ENCODE assay signal across 32 cellular contexts in genomic region chr16:85257483-85257882, GRCh38.
"Had no signal": no experiment of that assay in that cellular context is flagged by ENCODE, and none has a peak within 500 bp of the region (broad histone marks: within the 10 kb centered on the region; RNA-seq: fewer than 3 reads in every experiment).

No MANE protein-coding gene starts in this region.

- H3K4me3 ChIP-seq: adrenal gland, body of pancreas, esophagus muscularis mucosa, gastrocnemius medialis, heart right ventricle had no signal

- DNase-seq: activated B cell treated with CpG ODN at 0.5 μM for 24 hours; activated CD4-positive, alpha-beta memory T cell treated with anti-CD3 and anti-CD28 coated beads for 36 hours; activated CD4-positive, alpha-beta T cell treated with anti-CD3 and anti-CD28 coated beads, Interleukin-2, amount 10 ng/mL, durations not matched to agents 24 days and 14 days; activated CD8-positive, alpha-beta memory T cell treated with anti-CD3 and anti-CD28 coated beads, Interleukin-2, amount 10 ng/mL, durations not matched to agents 7 days and 5 days; activated CD8-positive, alpha-beta memory T cell treated with anti-CD3 and anti-CD28 coated beads, Interleukin-2, amount 50 U/mL, for 4 hours; activated CD8-positive, alpha-beta T cell treated with anti-CD3 and anti-CD28 coated beads, Interleukin-2, amount 10 ng/mL, durations not matched to agents 7 days and 5 days; activated effector memory CD4-positive, alpha-beta T cell treated with anti-CD3 and anti-CD28 coated beads, Interleukin-2, amount 50 U/mL, for 16 hours; activated naive CD4-positive, alpha-beta T cell treated with anti-CD3 and anti-CD28 coated beads for 36 hours; activated naive CD8-positive, alpha-beta T cell treated with anti-CD3 and anti-CD28 coated beads for 36 hours; activated naive CD8-positive, alpha-beta T cell treated with anti-CD3 and anti-CD28 coated beads, Interleukin-2, amount 50 U/mL, for 24 hours; activated T-cell treated with anti-CD3 and anti-CD28 coated beads, Interleukin-2, amount 50 U/mL, for 1 hour; activated T-cell treated with anti-CD3 and anti-CD28 coated beads, Interleukin-2, amount 50 U/mL, for 48 hours; adrenal gland; amygdala; aorta; body of pancreas; caudate nucleus; cortex of kidney; dermis blood vessel endothelial cell; effector CD4-positive, alpha-beta T cell; effector memory CD8-positive, alpha-beta T cell; erythroblast; foreskin keratinocyte; gastrocnemius medialis; heart right ventricle; T-helper 2 cell had no signal

- H3K27ac ChIP-seq: adrenal gland, body of pancreas, esophagus muscularis mucosa, foreskin keratinocyte, gastrocnemius medialis, heart right ventricle, VCaP had no signal

- H3K4me1 ChIP-seq: foreskin keratinocyte, heart right ventricle had no signal

- H3K36me3 ChIP-seq: adrenal gland, esophagus muscularis mucosa, gastrocnemius medialis, heart right ventricle had no signal

- ATAC-seq: activated CD4-positive, CD25-positive, alpha-beta regulatory T cell treated with anti-CD3 and anti-CD28 coated beads, Interleukin-2, amount 50 U/mL, for 24 hours; activated CD8-positive, alpha-beta memory T cell treated with anti-CD3 and anti-CD28 coated beads, Interleukin-2, amount 10 ng/mL, durations not matched to agents 7 days and 5 days; activated CD8-positive, alpha-beta T cell treated with anti-CD3 and anti-CD28 coated beads, Interleukin-2, amount 10 ng/mL, durations not matched to agents 7 days and 5 days; activated naive CD8-positive, alpha-beta T cell treated with anti-CD3 and anti-CD28 coated beads, Interleukin-2, amount 50 U/mL, for 24 hours; body of pancreas; effector memory CD8-positive, alpha-beta T cell; foreskin keratinocyte; gastrocnemius medialis; heart right ventricle had no signal

- H3K9me3 ChIP-seq: adrenal gland, body of pancreas, esophagus muscularis mucosa, gastrocnemius medialis, heart right ventricle had no signal

- H3K4me3 Mint-ChIP-seq: activated B cell treated with CpG ODN at 0.5 μM for 24 hours; activated CD4-positive, alpha-beta memory T cell treated with anti-CD3 and anti-CD28 coated beads for 36 hours; activated CD4-positive, alpha-beta T cell treated with anti-CD3 and anti-CD28 coated beads, Interleukin-2, amount 10 ng/mL, durations not matched to agents 24 days and 14 days; activated CD8-positive, alpha-beta memory T cell treated with anti-CD3 and anti-CD28 coated beads, Interleukin-2, amount 10 ng/mL, durations not matched to agents 7 days and 5 days; activated CD8-positive, alpha-beta T cell treated with anti-CD3 and anti-CD28 coated beads, Interleukin-2, amount 10 ng/mL, durations not matched to agents 7 days and 5 days; activated naive CD4-positive, alpha-beta T cell treated with anti-CD3 and anti-CD28 coated beads for 36 hours; activated naive CD4-positive, alpha-beta T cell treated with anti-CD3 and anti-CD28 coated beads, Interleukin-2, amount 50 U/mL, for 24 hours; activated naive CD8-positive, alpha-beta T cell treated with anti-CD3 and anti-CD28 coated beads for 36 hours; activated naive CD8-positive, alpha-beta T cell treated with anti-CD3 and anti-CD28 coated beads, Interleukin-2, amount 50 U/mL, for 24 hours; activated T-helper 1 cell treated with anti-CD3 and anti-CD28 coated beads, Interleukin-12 subunit alpha, Interleukin-12 subunit beta, Interleukin-2, Interleukin-4 antibody, amounts not matched to agents 30 ng/mL and 10 ng/mL and 1 ng/mL, durations not matched to agents 14 hours and 24 hours and 36 hours; effector memory CD8-positive, alpha-beta T cell had no signal

- H3K27me3 ChIP-seq: adrenal gland, body of pancreas, esophagus muscularis mucosa, gastrocnemius medialis had no signal

- H3K4me1 Mint-ChIP-seq: activated CD4-positive, alpha-beta T cell treated with anti-CD3 and anti-CD28 coated beads, Interleukin-2, amount 10 ng/mL, durations not matched to agents 24 days and 14 days had no signal

- H3K27ac Mint-ChIP-seq: activated B cell treated with CpG ODN at 0.5 μM for 24 hours; activated CD4-positive, alpha-beta memory T cell treated with anti-CD3 and anti-CD28 coated beads for 36 hours; activated CD4-positive, alpha-beta T cell treated with anti-CD3 and anti-CD28 coated beads, Interleukin-2, amount 10 ng/mL, durations not matched to agents 24 days and 14 days; activated CD8-positive, alpha-beta memory T cell treated with anti-CD3 and anti-CD28 coated beads, Interleukin-2, amount 10 ng/mL, durations not matched to agents 7 days and 5 days; activated CD8-positive, alpha-beta T cell treated with anti-CD3 and anti-CD28 coated beads, Interleukin-2, amount 10 ng/mL, durations not matched to agents 7 days and 5 days; activated naive CD4-positive, alpha-beta T cell treated with anti-CD3 and anti-CD28 coated beads for 36 hours; activated naive CD4-positive, alpha-beta T cell treated with anti-CD3 and anti-CD28 coated beads, Interleukin-2, amount 50 U/mL, for 24 hours; activated naive CD8-positive, alpha-beta T cell treated with anti-CD3 and anti-CD28 coated beads for 36 hours; activated naive CD8-positive, alpha-beta T cell treated with anti-CD3 and anti-CD28 coated beads, Interleukin-2, amount 50 U/mL, for 24 hours; activated T-helper 1 cell treated with anti-CD3 and anti-CD28 coated beads, Interleukin-12 subunit alpha, Interleukin-12 subunit beta, Interleukin-2, Interleukin-4 antibody, amounts not matched to agents 30 ng/mL and 10 ng/mL and 1 ng/mL, durations not matched to agents 14 hours and 24 hours and 36 hours; activated T-helper 2 cell treated with anti-CD3 and anti-CD28 coated beads, Interferon-gamma antibody, Interleukin-2, Interleukin-4, amounts not matched to agents 10 μg/mL and 5 μg/mL and 100 μg/mL, durations not matched to agents 14 hours and 24 hours and 36 hours; effector memory CD8-positive, alpha-beta T cell had no signal

- H3K36me3 Mint-ChIP-seq: activated CD4-positive, alpha-beta memory T cell treated with anti-CD3 and anti-CD28 coated beads for 36 hours; activated CD8-positive, alpha-beta memory T cell treated with anti-CD3 and anti-CD28 coated beads, Interleukin-2, amount 10 ng/mL, durations not matched to agents 7 days and 5 days; activated naive CD4-positive, alpha-beta T cell treated with anti-CD3 and anti-CD28 coated beads, Interleukin-2, amount 50 U/mL, for 24 hours; activated naive CD8-positive, alpha-beta T cell treated with anti-CD3 and anti-CD28 coated beads for 36 hours had no signal

- H3K9me3 Mint-ChIP-seq: activated B cell treated with CpG ODN at 0.5 μM for 24 hours; activated CD4-positive, alpha-beta memory T cell treated with anti-CD3 and anti-CD28 coated beads for 36 hours; activated CD4-positive, alpha-beta T cell treated with anti-CD3 and anti-CD28 coated beads, Interleukin-2, amount 10 ng/mL, durations not matched to agents 24 days and 14 days; activated naive CD4-positive, alpha-beta T cell treated with anti-CD3 and anti-CD28 coated beads for 36 hours; activated naive CD4-positive, alpha-beta T cell treated with anti-CD3 and anti-CD28 coated beads, Interleukin-2, amount 50 U/mL, for 24 hours; activated naive CD8-positive, alpha-beta T cell treated with anti-CD3 and anti-CD28 coated beads for 36 hours; activated naive CD8-positive, alpha-beta T cell treated with anti-CD3 and anti-CD28 coated beads, Interleukin-2, amount 50 U/mL, for 24 hours; activated T-helper 1 cell treated with anti-CD3 and anti-CD28 coated beads, Interleukin-12 subunit alpha, Interleukin-12 subunit beta, Interleukin-2, Interleukin-4 antibody, amounts not matched to agents 30 ng/mL and 10 ng/mL and 1 ng/mL, durations not matched to agents 14 hours and 24 hours and 36 hours; activated T-helper 2 cell treated with anti-CD3 and anti-CD28 coated beads, Interferon-gamma antibody, Interleukin-2, Interleukin-4, amounts not matched to agents 10 μg/mL and 5 μg/mL and 100 μg/mL, durations not matched to agents 14 hours and 24 hours and 36 hours; effector memory CD8-positive, alpha-beta T cell had no signal
